Comparison of ENCODE assay signal across 7 cellular contexts in genomic region chr18:77821892-77822291, GRCh38.
"Had no signal": no experiment of that assay in that cellular context is flagged by ENCODE, and none has a peak within 500 bp of the region (broad histone marks: within the 10 kb centered on the region; RNA-seq: fewer than 3 reads in every experiment).

No MANE protein-coding gene starts in this region.

- ATAC-seq: HepG2, K562 had no signal

- H3K4me3 ChIP-seq: K562 had no signal

- DNase-seq: IMR-90, KBM-7, KG1 had no signal

- H3K27ac ChIP-seq: HL-60 had no signal

- FAIRE-seq: HepG2, HTR-8/SVneo, K562 had no signal
